ENCODE assay signal across 22 cellular contexts in genomic region chr10:68251625-68252275, GRCh38. TPM values are rescaled to one million over a fixed set of nuclear protein-coding genes. Genes with fewer than 3 reads are reported as not detected.
DNase-seq lines count a peak whose midpoint lies in the region; ATAC-seq, FAIRE-seq and TF ChIP-seq lines count a peak whose summit lies in the region.
"Had no signal": no experiment of that assay in that cellular context is flagged by ENCODE, and none has a peak within 500 bp of the region (broad histone marks: within the 10 kb centered on the region; RNA-seq: fewer than 3 reads in every experiment).

No MANE protein-coding gene starts in this region.

- DNase-seq in D721Med (ENCODE audit: insufficient read length, low spot score) (no peak), SKM-1 treated with dmso at 0.1 percent for 144 hours (lab: John Stamatoyannopoulos, UW; ENCODE audit: unreplicated experiment) (no peak), adrenal gland (no peak), natural killer cell (no peak)
- no peak for DNase-seq in activated naive CD4-positive, alpha-beta T cell treated with anti-CD3 and anti-CD28 coated beads, Interleukin-2, amount 10 ng/mL, durations not matched to agents 7 days and 5 days
- DNase-seq: activated CD4-positive, CD25-positive, alpha-beta regulatory T cell treated with anti-CD3 and anti-CD28 coated beads, Interleukin-2, amount 50 U/mL, for 72 hours; activated gamma-delta T cell treated with Interleukin-2 at 50 U/mL for 16 hours; activated T-cell treated with anti-CD3 and anti-CD28 coated beads, Interleukin-2, amount 50 U/mL, for 1 hour; Caco-2; NCI-H1105; OCI-M1; SW 1271 had no signal

- CTCF ChIA-PET in activated naive CD4-positive, alpha-beta T cell treated with anti-CD3 and anti-CD28 coated beads, Interleukin-2, amount 10 ng/mL, durations not matched to agents 7 days and 5 days (lab: Charles Lee): no interaction called here

- peak overlapping the region; percentile 46; the same call in 1 of the 2 replicates for H3K9ac ChIP-seq in OCI-LY3 (ENCODE audit: low read length)

- H3K27me3 ChIP-seq in OCI-LY3 (ENCODE audit: low read depth, low read length) (no peaks in the 10 kb centered on the region), adrenal gland (no peaks in the 10 kb centered on the region)

- H3K79me2 ChIP-seq in OCI-LY3 (ENCODE audit: low read length): no peaks in the 10 kb centered on the region

- H2AFZ ChIP-seq in OCI-LY3 (ENCODE audit: low read depth, low read length): no peak overlapping the region

- H3K36me3 ChIP-seq in OCI-LY3 (replicated peaks; ENCODE audit: low read depth, low read length): no peaks in the 10 kb centered on the region
- H3K36me3 ChIP-seq in adrenal gland (replicated peaks in 1 of 2): no peaks in the 10 kb centered on the region

- intact Hi-C loops in adrenal gland (cut with DNase I): no loop called here
- intact Hi-C loops in natural killer cell (cut with micrococcal nuclease): no loop called here

- no peak for TF ChIP-seq POLR2A in adrenal gland (IDR thresholded peaks at IDR 0.05)

- peaks cover 20% of the 10 kb centered on the region for H3K4me1 ChIP-seq in OCI-LY3 (ENCODE audit: low read length)
- H3K4me1 ChIP-seq in adrenal gland (replicated peaks in 1 of 2): no peaks in the 10 kb centered on the region
- H3K4me1 ChIP-seq: A549, Caco-2 had no signal

- H3K9me3 ChIP-seq in OCI-LY3 (ENCODE audit: insufficient read depth, low read length) (no peaks in the 10 kb centered on the region), adrenal gland (replicated peaks in 1 of 3) (no peaks in the 10 kb centered on the region)
- H3K9me3 ChIP-seq: A549, Caco-2 had no signal

- FAIRE-seq in D721Med (lab: Jason Lieb, UNC): peak; percentile 58
- FAIRE-seq: A549, colon had no signal

- WGBS in adrenal gland, 4 donors: 87 to 97% (median 93%) methylated on average over 3 of the region's 3 CpGs

- no peaks in the 10 kb centered on the region for H4K20me1 ChIP-seq in OCI-LY3 (ENCODE audit: insufficient read depth, low read length)

- H3K4me2 ChIP-seq in OCI-LY3 (ENCODE audit: low read length): peak overlapping the region; percentile 65
- H3K4me2 ChIP-seq: A549 had no signal

- H3K27ac ChIP-seq in OCI-LY3 (ENCODE audit: low read length): peak overlapping the region; percentile 63
- H3K27ac ChIP-seq in adrenal gland: no peak overlapping the region
- H3K27ac ChIP-seq: A549 had no signal

- peak overlapping the region; percentile 47 for H3K4me3 ChIP-seq in OCI-LY3 (ENCODE audit: low read length)
- H3K4me3 ChIP-seq in adrenal gland: no peak overlapping the region
- H3K4me3 ChIP-seq: A549 had no signal

- peaks cover 4% of the 10 kb centered on the region for H3K4me1 Mint-ChIP-seq in activated naive CD4-positive, alpha-beta T cell treated with anti-CD3 and anti-CD28 coated beads, Interleukin-2, amount 10 ng/mL, durations not matched to agents 7 days and 5 days
- no peaks in the 10 kb centered on the region for H3K4me1 Mint-ChIP-seq in natural killer cell

- H3K27ac Mint-ChIP-seq in activated naive CD4-positive, alpha-beta T cell treated with anti-CD3 and anti-CD28 coated beads, Interleukin-2, amount 10 ng/mL, durations not matched to agents 7 days and 5 days: no peak overlapping the region
- H3K27ac Mint-ChIP-seq in natural killer cell: no peak overlapping the region

- no peaks in the 10 kb centered on the region for H3K36me3 Mint-ChIP-seq in activated naive CD4-positive, alpha-beta T cell treated with anti-CD3 and anti-CD28 coated beads, Interleukin-2, amount 10 ng/mL, durations not matched to agents 7 days and 5 days
- H3K36me3 Mint-ChIP-seq in natural killer cell: no peaks in the 10 kb centered on the region

- TF ChIP-seq CTCF in D721Med (IDR thresholded peaks at IDR 0.05; ENCODE audit: insufficient read depth, missing control alignments) (no peak), OCI-LY3 (IDR thresholded peaks at IDR 0.05; ENCODE audit: low read depth, low read length) (no peak), adrenal gland (IDR thresholded peaks at IDR 0.05) (no peak), natural killer cell (IDR thresholded peaks at IDR 0.05) (no peak)

- H3K27me3 Mint-ChIP-seq in activated naive CD4-positive, alpha-beta T cell treated with anti-CD3 and anti-CD28 coated beads, Interleukin-2, amount 10 ng/mL, durations not matched to agents 7 days and 5 days: peaks cover 4% of the 10 kb centered on the region
- peaks cover 8 to 16% of the 10 kb centered on the region in 2 donors for H3K27me3 Mint-ChIP-seq in natural killer cell (ENCODE audit: low read depth in 2 of 2)

- no peaks in the 10 kb centered on the region for H3K9me3 Mint-ChIP-seq in activated naive CD4-positive, alpha-beta T cell treated with anti-CD3 and anti-CD28 coated beads, Interleukin-2, amount 10 ng/mL, durations not matched to agents 7 days and 5 days
- H3K9me3 Mint-ChIP-seq in natural killer cell: no peaks in the 10 kb centered on the region

- ATAC-seq in GM19395 (IDR thresholded peaks at IDR 0.05; ENCODE audit: unreplicated experiment) (peak; percentile 66), HG03159 (IDR thresholded peaks at IDR 0.05; ENCODE audit: unreplicated experiment) (peak; percentile 49), natural killer cell (no peak)
- ATAC-seq: A549, Right ventricle myocardium inferior had no signal

- H3K4me3 Mint-ChIP-seq in activated naive CD4-positive, alpha-beta T cell treated with anti-CD3 and anti-CD28 coated beads, Interleukin-2, amount 10 ng/mL, durations not matched to agents 7 days and 5 days: no peak overlapping the region
- H3K4me3 Mint-ChIP-seq in natural killer cell: no peak overlapping the region

RNA-seq across cellular contexts. Expression of gene ATOH7, which starts 19.8 kb away (rescaled TPM):
- total RNA-seq in adrenal gland (under 1 TPM in 3 of 8 donors, not detected in 5; 0.14 to 0.34 (median 0.24) TPM), natural killer cell (not detected)
- under 1 TPM in 2 of 3 donors, not detected in 1; 0.48 to 0.71 TPM for polyA plus RNA-seq in adrenal gland
- total RNA-seq: kidney epithelial cell, lung microvascular endothelial cell, Right ventricle myocardium inferior, subcutaneous adipose tissue, ureter had no signal

Comparison
In these comparisons a context has a peak if more than half of its experiments do, and no peak if none do; other contexts are left out.
1. ATAC-seq: peak in GM19395 (single experiment) and HG03159 (single experiment); none in natural killer cell (0 of 3).